In the genomic region with DNA sequence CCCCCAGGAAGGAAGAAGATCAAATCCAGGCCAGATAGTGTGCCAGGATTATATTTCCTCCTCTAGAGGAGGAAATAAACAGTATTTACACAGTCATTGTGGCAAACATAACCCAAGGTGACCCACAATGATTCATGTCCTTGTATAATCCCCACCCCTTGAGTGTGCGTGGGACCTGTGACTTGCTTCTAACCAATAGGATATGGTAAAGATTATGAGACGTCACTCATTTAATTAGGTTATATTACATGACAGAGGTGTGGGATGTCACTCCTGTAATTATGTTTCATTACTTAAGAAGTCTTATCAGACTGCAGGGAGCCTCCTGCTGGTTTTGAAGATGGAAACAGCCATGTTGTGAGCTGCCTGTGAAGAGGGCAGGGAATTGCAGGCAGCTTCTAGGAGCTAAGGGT, we compare ENCODE assay signal across 2 cellular contexts.
TF ChIP-seq lines count a peak whose summit lies in the region.

No MANE protein-coding gene starts in this region.

TF ChIP-seq in HEK293, 187 proteins besides CTCF, POLR2A, EP300 and RAD21 (continues in another document):
- TF ChIP-seq, protein P1, sequence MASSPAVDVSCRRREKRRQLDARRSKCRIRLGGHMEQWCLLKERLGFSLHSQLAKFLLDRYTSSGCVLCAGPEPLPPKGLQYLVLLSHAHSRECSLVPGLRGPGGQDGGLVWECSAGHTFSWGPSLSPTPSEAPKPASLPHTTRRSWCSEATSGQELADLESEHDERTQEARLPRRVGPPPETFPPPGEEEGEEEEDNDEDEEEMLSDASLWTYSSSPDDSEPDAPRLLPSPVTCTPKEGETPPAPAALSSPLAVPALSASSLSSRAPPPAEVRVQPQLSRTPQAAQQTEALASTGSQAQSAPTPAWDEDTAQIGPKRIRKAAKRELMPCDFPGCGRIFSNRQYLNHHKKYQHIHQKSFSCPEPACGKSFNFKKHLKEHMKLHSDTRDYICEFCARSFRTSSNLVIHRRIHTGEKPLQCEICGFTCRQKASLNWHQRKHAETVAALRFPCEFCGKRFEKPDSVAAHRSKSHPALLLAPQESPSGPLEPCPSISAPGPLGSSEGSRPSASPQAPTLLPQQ (tag by site-specific recombination; IDR thresholded peaks at IDR 0.05) = no peak
- TF ChIP-seq ZNF658 (tag by site-specific recombination; IDR thresholded peaks at IDR 0.05) = no peak
- TF ChIP-seq ZNF621 (tag by site-specific recombination; IDR thresholded peaks at IDR 0.05) = no peak
- peak; percentile 83 for TF ChIP-seq ZBTB21 (tag by site-specific recombination; IDR thresholded peaks at IDR 0.05)
- TF ChIP-seq ZNF335 (tag by site-specific recombination; conservative IDR thresholded peaks at IDR 0.05) = 0 out of 2 replicates have a peak, but pooled peaks have one; percentile 22
- TF ChIP-seq, protein P2, sequence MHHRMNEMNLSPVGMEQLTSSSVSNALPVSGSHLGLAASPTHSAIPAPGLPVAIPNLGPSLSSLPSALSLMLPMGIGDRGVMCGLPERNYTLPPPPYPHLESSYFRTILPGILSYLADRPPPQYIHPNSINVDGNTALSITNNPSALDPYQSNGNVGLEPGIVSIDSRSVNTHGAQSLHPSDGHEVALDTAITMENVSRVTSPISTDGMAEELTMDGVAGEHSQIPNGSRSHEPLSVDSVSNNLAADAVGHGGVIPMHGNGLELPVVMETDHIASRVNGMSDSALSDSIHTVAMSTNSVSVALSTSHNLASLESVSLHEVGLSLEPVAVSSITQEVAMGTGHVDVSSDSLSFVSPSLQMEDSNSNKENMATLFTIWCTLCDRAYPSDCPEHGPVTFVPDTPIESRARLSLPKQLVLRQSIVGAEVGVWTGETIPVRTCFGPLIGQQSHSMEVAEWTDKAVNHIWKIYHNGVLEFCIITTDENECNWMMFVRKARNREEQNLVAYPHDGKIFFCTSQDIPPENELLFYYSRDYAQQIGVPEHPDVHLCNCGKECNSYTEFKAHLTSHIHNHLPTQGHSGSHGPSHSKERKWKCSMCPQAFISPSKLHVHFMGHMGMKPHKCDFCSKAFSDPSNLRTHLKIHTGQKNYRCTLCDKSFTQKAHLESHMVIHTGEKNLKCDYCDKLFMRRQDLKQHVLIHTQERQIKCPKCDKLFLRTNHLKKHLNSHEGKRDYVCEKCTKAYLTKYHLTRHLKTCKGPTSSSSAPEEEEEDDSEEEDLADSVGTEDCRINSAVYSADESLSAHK (tag by site-specific recombination; IDR thresholded peaks at IDR 0.05) = no peak; the same call in 1 of the 2 replicates
- no peak for TF ChIP-seq ZNF548 (tag by site-specific recombination; IDR thresholded peaks at IDR 0.05)
- TF ChIP-seq ZNF223 (tag by site-specific recombination; IDR thresholded peaks at IDR 0.05) = no peak
- TF ChIP-seq MZF1 (tag by site-specific recombination; IDR thresholded peaks at IDR 0.05; ENCODE audit: borderline replicate concordance) = peak; percentile 88; the same call in 1 of the 2 replicates
- peak; percentile 89 for TF ChIP-seq WT1 (tag by site-specific recombination; IDR thresholded peaks at IDR 0.05)
- no peak for TF ChIP-seq ZNF302 (tag by site-specific recombination; IDR thresholded peaks at IDR 0.05; ENCODE audit: low read depth)
- no peak for TF ChIP-seq ZBTB48 (tag by site-specific recombination; IDR thresholded peaks at IDR 0.05)
- TF ChIP-seq ZNF10 (tag by site-specific recombination; IDR thresholded peaks at IDR 0.05) = no peak
- TF ChIP-seq ZXDB (tag by site-specific recombination; IDR thresholded peaks at IDR 0.05) = no peak
- TF ChIP-seq, protein P3, sequence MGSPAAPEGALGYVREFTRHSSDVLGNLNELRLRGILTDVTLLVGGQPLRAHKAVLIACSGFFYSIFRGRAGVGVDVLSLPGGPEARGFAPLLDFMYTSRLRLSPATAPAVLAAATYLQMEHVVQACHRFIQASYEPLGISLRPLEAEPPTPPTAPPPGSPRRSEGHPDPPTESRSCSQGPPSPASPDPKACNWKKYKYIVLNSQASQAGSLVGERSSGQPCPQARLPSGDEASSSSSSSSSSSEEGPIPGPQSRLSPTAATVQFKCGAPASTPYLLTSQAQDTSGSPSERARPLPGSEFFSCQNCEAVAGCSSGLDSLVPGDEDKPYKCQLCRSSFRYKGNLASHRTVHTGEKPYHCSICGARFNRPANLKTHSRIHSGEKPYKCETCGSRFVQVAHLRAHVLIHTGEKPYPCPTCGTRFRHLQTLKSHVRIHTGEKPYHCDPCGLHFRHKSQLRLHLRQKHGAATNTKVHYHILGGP (tag by site-specific recombination; IDR thresholded peaks at IDR 0.05) = no peak
- TF ChIP-seq, protein P4, sequence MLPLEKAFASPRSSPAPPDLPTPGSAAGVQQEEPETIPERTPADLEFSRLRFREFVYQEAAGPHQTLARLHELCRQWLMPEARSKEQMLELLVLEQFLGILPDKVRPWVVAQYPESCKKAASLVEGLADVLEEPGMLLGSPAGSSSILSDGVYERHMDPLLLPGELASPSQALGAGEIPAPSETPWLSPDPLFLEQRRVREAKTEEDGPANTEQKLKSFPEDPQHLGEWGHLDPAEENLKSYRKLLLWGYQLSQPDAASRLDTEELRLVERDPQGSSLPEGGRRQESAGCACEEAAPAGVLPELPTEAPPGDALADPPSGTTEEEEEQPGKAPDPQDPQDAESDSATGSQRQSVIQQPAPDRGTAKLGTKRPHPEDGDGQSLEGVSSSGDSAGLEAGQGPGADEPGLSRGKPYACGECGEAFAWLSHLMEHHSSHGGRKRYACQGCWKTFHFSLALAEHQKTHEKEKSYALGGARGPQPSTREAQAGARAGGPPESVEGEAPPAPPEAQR (tag by site-specific recombination; IDR thresholded peaks at IDR 0.05) = no peak
- no peak for TF ChIP-seq ZNF133 (tag by site-specific recombination; IDR thresholded peaks at IDR 0.05)
- TF ChIP-seq ZNF341 (tag by site-specific recombination; IDR thresholded peaks at IDR 0.05; ENCODE audit: low read depth) = no peak
- TF ChIP-seq, protein P5, sequence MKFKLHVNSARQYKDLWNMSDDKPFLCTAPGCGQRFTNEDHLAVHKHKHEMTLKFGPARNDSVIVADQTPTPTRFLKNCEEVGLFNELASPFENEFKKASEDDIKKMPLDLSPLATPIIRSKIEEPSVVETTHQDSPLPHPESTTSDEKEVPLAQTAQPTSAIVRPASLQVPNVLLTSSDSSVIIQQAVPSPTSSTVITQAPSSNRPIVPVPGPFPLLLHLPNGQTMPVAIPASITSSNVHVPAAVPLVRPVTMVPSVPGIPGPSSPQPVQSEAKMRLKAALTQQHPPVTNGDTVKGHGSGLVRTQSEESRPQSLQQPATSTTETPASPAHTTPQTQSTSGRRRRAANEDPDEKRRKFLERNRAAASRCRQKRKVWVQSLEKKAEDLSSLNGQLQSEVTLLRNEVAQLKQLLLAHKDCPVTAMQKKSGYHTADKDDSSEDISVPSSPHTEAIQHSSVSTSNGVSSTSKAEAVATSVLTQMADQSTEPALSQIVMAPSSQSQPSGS (tag by site-specific recombination; IDR thresholded peaks at IDR 0.05; ENCODE audit: low read depth) = peak; percentile 20; the same call in 1 of the 2 replicates
- TF ChIP-seq SCRT1 (tag by site-specific recombination; IDR thresholded peaks at IDR 0.05; ENCODE audit: borderline replicate concordance) = peak; percentile 41; the same call in 1 of the 2 replicates
- TF ChIP-seq TCF7L2 (IDR thresholded peaks at IDR 0.05; ENCODE audit: borderline replicate concordance, low read depth, low read length) = no peak
- TF ChIP-seq SP2 (tag by site-specific recombination; IDR thresholded peaks at IDR 0.05) = 0 out of 2 replicates have a peak, but pooled peaks have one; percentile 18
- no peak for TF ChIP-seq ZNF157 (tag by site-specific recombination; IDR thresholded peaks at IDR 0.05)
- no peak for TF ChIP-seq ZNF132 (tag by site-specific recombination; IDR thresholded peaks at IDR 0.05; ENCODE audit: borderline replicate concordance)

TF ChIP-seq in K562, 482 proteins besides CTCF, POLR2A, EP300 and RAD21:
- TF ChIP-seq MAFG (tag; conservative IDR thresholded peaks at IDR 0.05) (peak; percentile 24; the same call in 1 of the 2 replicates), ESRRA (IDR thresholded peaks at IDR 0.05; ENCODE audit: borderline replicate concordance, low read depth) (peak; percentile 42; the same call in 1 of the 2 replicates), FOXA3 (CRISPR knock-in tag; conservative IDR thresholded peaks at IDR 0.05 in 1 of 2, IDR thresholded peaks at IDR 0.05 in 1 of 2) (peak in 1 of 2 experiments; percentile 44; a peak in 1 of 4 replicates), ELF2 (CRISPR knock-in tag; IDR thresholded peaks at IDR 0.05) (no peak), NFE2 (IDR thresholded peaks at IDR 0.05; ENCODE audit: low read depth) (peak; percentile 74), XRCC4 (IDR thresholded peaks at IDR 0.05; ENCODE audit: extremely low read depth, insufficient read depth, insufficient read length) (no peak), TRIM24 (IDR thresholded peaks at IDR 0.05) (no peak), NRF1 (conservative IDR thresholded peaks at IDR 0.05 in 1 of 2, IDR thresholded peaks at IDR 0.05 in 1 of 2) (peak; percentile 56 to 57; a peak in 3 of 4 replicates), ZNF184 (CRISPR knock-in tag; IDR thresholded peaks at IDR 0.05) (no peak), MEIS2 (IDR thresholded peaks at IDR 0.05; ENCODE audit: partially characterized antibody) (peak; percentile 28), NR2C2 (CRISPR knock-in tag; IDR thresholded peaks at IDR 0.05) (no peak), NR2C2 (tag; IDR thresholded peaks at IDR 0.05) (peak; percentile 65; the same call in 1 of the 2 replicates), ATF1 (CRISPR knock-in tag; IDR thresholded peaks at IDR 0.05) (no peak), ATF1 (tag; IDR thresholded peaks at IDR 0.05) (peak; percentile 51; the same call in 1 of the 2 replicates), FOSL1 (tag; conservative IDR thresholded peaks at IDR 0.05) (peak; percentile 37; the same call in 1 of the 2 replicates)
- TF ChIP-seq, protein P6, sequence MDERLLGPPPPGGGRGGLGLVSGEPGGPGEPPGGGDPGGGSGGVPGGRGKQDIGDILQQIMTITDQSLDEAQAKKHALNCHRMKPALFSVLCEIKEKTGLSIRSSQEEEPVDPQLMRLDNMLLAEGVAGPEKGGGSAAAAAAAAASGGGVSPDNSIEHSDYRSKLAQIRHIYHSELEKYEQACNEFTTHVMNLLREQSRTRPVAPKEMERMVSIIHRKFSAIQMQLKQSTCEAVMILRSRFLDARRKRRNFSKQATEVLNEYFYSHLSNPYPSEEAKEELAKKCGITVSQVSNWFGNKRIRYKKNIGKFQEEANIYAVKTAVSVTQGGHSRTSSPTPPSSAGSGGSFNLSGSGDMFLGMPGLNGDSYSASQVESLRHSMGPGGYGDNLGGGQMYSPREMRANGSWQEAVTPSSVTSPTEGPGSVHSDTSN (CRISPR knock-in tag; IDR thresholded peaks at IDR 0.05; ENCODE audit: low read depth) = no peak
- TF ChIP-seq, protein P6 (tag; conservative IDR thresholded peaks at IDR 0.05; ENCODE audit: low read depth) = peak; percentile 35; the same call in 1 of the 2 replicates
- TF ChIP-seq, protein P7, sequence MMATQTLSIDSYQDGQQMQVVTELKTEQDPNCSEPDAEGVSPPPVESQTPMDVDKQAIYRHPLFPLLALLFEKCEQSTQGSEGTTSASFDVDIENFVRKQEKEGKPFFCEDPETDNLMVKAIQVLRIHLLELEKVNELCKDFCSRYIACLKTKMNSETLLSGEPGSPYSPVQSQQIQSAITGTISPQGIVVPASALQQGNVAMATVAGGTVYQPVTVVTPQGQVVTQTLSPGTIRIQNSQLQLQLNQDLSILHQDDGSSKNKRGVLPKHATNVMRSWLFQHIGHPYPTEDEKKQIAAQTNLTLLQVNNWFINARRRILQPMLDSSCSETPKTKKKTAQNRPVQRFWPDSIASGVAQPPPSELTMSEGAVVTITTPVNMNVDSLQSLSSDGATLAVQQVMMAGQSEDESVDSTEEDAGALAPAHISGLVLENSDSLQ (IDR thresholded peaks at IDR 0.05) = 0 out of 2 replicates have a peak, but pooled peaks have one; percentile 26
TF ChIP-seq in K562: peak in this region for 11.
